Comparison of ENCODE assay signal across 10 cellular contexts in genomic region chr20:21048841-21049273, GRCh38. TPM values are rescaled to one million over a fixed set of nuclear protein-coding genes. Genes with fewer than 3 reads are reported as not detected.
DNase-seq lines count a peak whose midpoint lies in the region; ATAC-seq and TF ChIP-seq lines count a peak whose summit lies in the region.
"Had no signal": no experiment of that assay in that cellular context is flagged by ENCODE, and none has a peak within 500 bp of the region (broad histone marks: within the 10 kb centered on the region; RNA-seq: fewer than 3 reads in every experiment).

No MANE protein-coding gene starts in this region.

- peak; percentile 40 for TF ChIP-seq CTCF in brain microvascular endothelial cell (IDR thresholded peaks at IDR 0.05; ENCODE audit: low read depth, low read length, missing control alignments)
- no peak for TF ChIP-seq CTCF in mesothelial cell of epicardium (IDR thresholded peaks at IDR 0.05; ENCODE audit: unreplicated experiment)

- no peaks in the 10 kb centered on the region for H3K27me3 ChIP-seq in brain microvascular endothelial cell (replicated peaks)

- H3K36me3 Mint-ChIP-seq in mesothelial cell of epicardium, result no peaks in the 10 kb centered on the region

- no peaks in the 10 kb centered on the region for H3K36me3 ChIP-seq in brain microvascular endothelial cell (replicated peaks)

- H3K27me3 Mint-ChIP-seq in mesothelial cell of epicardium (ENCODE audit: low read depth), result no peaks in the 10 kb centered on the region

- peak; percentile 53 for ATAC-seq in HG03378 (IDR thresholded peaks at IDR 0.05; ENCODE audit: unreplicated experiment)
- no peak for ATAC-seq in HG02973 (IDR thresholded peaks at IDR 0.05; ENCODE audit: unreplicated experiment)
- no peak for ATAC-seq in GM21360 (IDR thresholded peaks at IDR 0.05; ENCODE audit: unreplicated experiment)

- no peak overlapping the region for H3K27ac ChIP-seq in brain microvascular endothelial cell

- H3K9me3 Mint-ChIP-seq in mesothelial cell of epicardium, result peaks cover 11% of the 10 kb centered on the region
- H3K9me3 Mint-ChIP-seq: stimulated activated naive CD8-positive, alpha-beta T cell treated with anti-CD3 and anti-CD28 coated beads, Interleukin-15, Interleukin-2, amounts not matched to agents 100 ng/mL and 50 ng/mL, for 24 hours had no signal

- in situ Hi-C loops in G401 (cut with HindIII; ENCODE audit: low sequenced_read_pairs), result no loop called here
- in situ Hi-C loops in brain microvascular endothelial cell (cut with HindIII; ENCODE audit: low pct_ligation_motif_present, low sequenced_read_pairs), result no loop called here

- H3K4me1 Mint-ChIP-seq in mesothelial cell of epicardium, result peaks cover 21% of the 10 kb centered on the region

- H3K4me3 ChIP-seq in brain microvascular endothelial cell (ENCODE audit: low read depth, low read length), result no peak overlapping the region

- DNase-seq in G401 (ENCODE audit: low spot score) (peak; percentile 2), T-helper 2 cell (peak; percentile 7 to 26 (median 20)), brain microvascular endothelial cell (no peak), myocyte (ENCODE audit: low read depth) (peak; percentile 33), mesothelial cell of epicardium (ENCODE audit: low spot score in 2 of 2, unreplicated experiment in 2 of 2) (no peak)

- no peak overlapping the region for H3K27ac Mint-ChIP-seq in mesothelial cell of epicardium
- H3K27ac Mint-ChIP-seq: stimulated activated naive CD8-positive, alpha-beta T cell treated with anti-CD3 and anti-CD28 coated beads, Interleukin-15, Interleukin-2, amounts not matched to agents 100 ng/mL and 50 ng/mL, for 24 hours had no signal

- no peak overlapping the region for H3K4me3 Mint-ChIP-seq in mesothelial cell of epicardium
- H3K4me3 Mint-ChIP-seq: stimulated activated naive CD8-positive, alpha-beta T cell treated with anti-CD3 and anti-CD28 coated beads, Interleukin-15, Interleukin-2, amounts not matched to agents 100 ng/mL and 50 ng/mL, for 24 hours had no signal

RNA-seq across cellular contexts. Expression of gene LINC00237, which starts 57.3 kb away (rescaled TPM):
- not detected in 2 replicates for total RNA-seq in G401 (2014; rRNA removed; shearing (Covaris generic))
- total RNA-seq in myocyte, result not detected in 2 replicates
- not detected for polyA plus RNA-seq in myocyte (2012)
- total RNA-seq in mesothelial cell of epicardium, result not detected in 3 replicates
- polyA plus RNA-seq: adipose tissue had no signal

Comparison
In these comparisons a context has a peak if more than half of its experiments do, and no peak if none do; other contexts are left out.
1. DNase-seq: peak in G401 (single experiment), T-helper 2 cell (5 of 5) and myocyte (single experiment); none in brain microvascular endothelial cell (single experiment) and mesothelial cell of epicardium (0 of 2).